In the genomic region with DNA sequence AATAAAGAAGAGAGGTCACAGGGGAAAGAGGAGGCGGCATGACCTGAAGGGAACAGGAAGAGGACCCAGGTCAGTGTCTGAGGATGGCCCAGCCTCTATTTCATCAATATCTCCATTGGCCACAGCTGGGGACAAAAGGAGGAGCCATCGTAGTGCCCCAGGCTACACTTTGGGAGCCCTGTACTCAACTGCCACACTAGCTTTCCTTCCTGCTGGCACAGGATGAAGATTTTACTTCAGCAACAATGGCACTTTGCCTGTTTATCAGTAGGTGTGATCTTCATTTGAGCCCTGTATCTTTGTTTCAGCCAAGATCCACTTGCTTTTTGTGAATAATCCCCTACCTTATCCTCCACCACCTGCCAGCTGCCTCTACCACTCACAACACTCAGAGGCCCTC, we compare ENCODE assay signal across 31 cellular contexts. TPM values are rescaled to one million over a fixed set of nuclear protein-coding genes. Genes with fewer than 3 reads are reported as not detected.
"Had no signal": no experiment of that assay in that cellular context is flagged by ENCODE, and none has a peak within 500 bp of the region (broad histone marks: within the 10 kb centered on the region; RNA-seq: fewer than 3 reads in every experiment).

No MANE protein-coding gene starts in this region.

- H3K4me1 ChIP-seq: body of pancreas, prostate gland, uterus had no signal

- H3K4me3 Mint-ChIP-seq: activated T-cell treated with anti-CD3 and anti-CD28 coated beads, Interleukin-2, amount 50 U/mL, for 72 hours; effector memory CD8-positive, alpha-beta T cell; mesothelial cell of epicardium; naive B cell; nephron progenitor cell; stimulated activated effector memory CD8-positive, alpha-beta T cell treated with anti-CD3 and anti-CD28 coated beads, Interleukin-12 subunit alpha, Interleukin-12 subunit beta, amount 100 ng/mL, for 72 hours; stimulated activated naive CD8-positive, alpha-beta T cell treated with anti-CD3 and anti-CD28 coated beads, Interleukin-15, amount 100 ng/mL, for 72 hours; T-helper 2 cell treated with Interferon-gamma antibody and Interleukin-4, amounts not matched to agents 5 μg/mL and 100 μg/mL, for 36 hours; type B pancreatic cell had no signal

- H3K27me3 Mint-ChIP-seq: type B pancreatic cell had no signal

- H3K27ac ChIP-seq: body of pancreas, hepatocyte, ovary, prostate gland, sigmoid colon, uterus had no signal

- H3K36me3 Mint-ChIP-seq: activated naive CD4-positive, alpha-beta T cell treated with anti-CD3 and anti-CD28 coated beads, Interleukin-2, amount 50 U/mL, for 72 hours; mesothelial cell of epicardium; naive B cell; stimulated activated effector memory CD8-positive, alpha-beta T cell treated with anti-CD3 and anti-CD28 coated beads, Interleukin-12 subunit alpha, Interleukin-12 subunit beta, amount 100 ng/mL, for 72 hours; type B pancreatic cell had no signal

- H3K4me3 ChIP-seq: body of pancreas, gastroesophageal sphincter, hepatocyte, ovary, prostate gland, sigmoid colon, uterus had no signal

- H3K36me3 ChIP-seq: gastroesophageal sphincter, ovary, prostate gland, sigmoid colon, uterus had no signal

- H3K27ac Mint-ChIP-seq: activated naive CD4-positive, alpha-beta T cell treated with anti-CD3 and anti-CD28 coated beads, Interleukin-2, amount 50 U/mL, for 72 hours; activated T-cell treated with anti-CD3 and anti-CD28 coated beads, Interleukin-2, amount 50 U/mL, for 72 hours; effector memory CD8-positive, alpha-beta T cell; mesothelial cell of epicardium; naive B cell; nephron progenitor cell; stimulated activated effector memory CD8-positive, alpha-beta T cell treated with anti-CD3 and anti-CD28 coated beads, Interleukin-12 subunit alpha, Interleukin-12 subunit beta, amount 100 ng/mL, for 72 hours; stimulated activated naive CD8-positive, alpha-beta T cell treated with anti-CD3 and anti-CD28 coated beads, Interleukin-15, amount 100 ng/mL, for 72 hours; T-helper 2 cell treated with Interferon-gamma antibody and Interleukin-4, amounts not matched to agents 5 μg/mL and 100 μg/mL, for 36 hours; type B pancreatic cell had no signal

- H3K9me3 Mint-ChIP-seq: activated naive CD4-positive, alpha-beta T cell treated with anti-CD3 and anti-CD28 coated beads, Interleukin-2, amount 50 U/mL, for 72 hours; activated T-cell treated with anti-CD3 and anti-CD28 coated beads, Interleukin-2, amount 50 U/mL, for 72 hours; effector memory CD8-positive, alpha-beta T cell; mesothelial cell of epicardium; nephron progenitor cell; stimulated activated effector memory CD8-positive, alpha-beta T cell treated with anti-CD3 and anti-CD28 coated beads, Interleukin-12 subunit alpha, Interleukin-12 subunit beta, amount 100 ng/mL, for 72 hours; stimulated activated naive CD8-positive, alpha-beta T cell treated with anti-CD3 and anti-CD28 coated beads, Interleukin-15, amount 100 ng/mL, for 72 hours; T-helper 2 cell treated with Interferon-gamma antibody and Interleukin-4, amounts not matched to agents 5 μg/mL and 100 μg/mL, for 36 hours; type B pancreatic cell had no signal

- H3K4me1 Mint-ChIP-seq: naive B cell; nephron progenitor cell; stimulated activated effector memory CD8-positive, alpha-beta T cell treated with anti-CD3 and anti-CD28 coated beads, Interleukin-12 subunit alpha, Interleukin-12 subunit beta, amount 100 ng/mL, for 72 hours; stimulated activated naive CD8-positive, alpha-beta T cell treated with anti-CD3 and anti-CD28 coated beads, Interleukin-15, amount 100 ng/mL, for 72 hours had no signal

- H3K9me3 ChIP-seq: body of pancreas, gastroesophageal sphincter, ovary, prostate gland, sigmoid colon, uterus had no signal

- DNase-seq: activated CD4-positive, alpha-beta T cell treated with anti-CD3 and anti-CD28 coated beads for 4 hours; activated CD4-positive, alpha-beta T cell treated with anti-CD3 and anti-CD28 coated beads, Interleukin-2, amount 50 U/mL, for 4 hours; activated naive CD4-positive, alpha-beta T cell; activated T-cell treated with anti-CD3 and anti-CD28 coated beads for 4 hours; activated T-cell treated with anti-CD3 and anti-CD28 coated beads, Interleukin-2, amount 50 U/mL, for 72 hours; anterior cingulate cortex; body of pancreas; cortex of kidney; effector memory CD8-positive, alpha-beta T cell; left cardiac atrium; left ventricle myocardium superior; mammary epithelial cell; naive B cell; nephron progenitor cell; ovary; retina; sigmoid colon; small intestine; stimulated activated CD4-positive, alpha-beta T cell treated with anti-CD3 and anti-CD28 coated beads, Interleukin-4, amount 100 ng/mL, for 24 hours; stimulated activated naive CD8-positive, alpha-beta T cell treated with anti-CD3 and anti-CD28 coated beads, Interleukin-15, amount 100 ng/mL, for 72 hours; substantia nigra; uterus had no signal

- H3K27me3 ChIP-seq: body of pancreas, gastroesophageal sphincter, hepatocyte, ovary, sigmoid colon, uterus had no signal

RNA-seq across cellular contexts. Expression of gene RCAN2, which starts 35.4 kb away (rescaled TPM):
- polyA plus RNA-seq: keratinocyte, mammary epithelial cell had no signal
